Comparison of ENCODE assay signal across 2 cellular contexts in genomic region chr15:90545095-90545494, GRCh38.
TF ChIP-seq lines count a peak whose summit lies in the region.

No MANE protein-coding gene starts in this region.

TF ChIP-seq in SK-N-SH, 30 proteins besides CTCF, POLR2A, EP300 and RAD21 (continued from another document):
- no peak for TF ChIP-seq REST (IDR thresholded peaks at IDR 0.05; ENCODE audit: low read depth, low read length)
- TF ChIP-seq SIN3A (IDR thresholded peaks at IDR 0.05; ENCODE audit: borderline replicate concordance, low read depth, low read length): no peak
- TF ChIP-seq RCOR1 (IDR thresholded peaks at IDR 0.05; ENCODE audit: low read length): no peak
- no peak for TF ChIP-seq RXRA (IDR thresholded peaks at IDR 0.05; ENCODE audit: borderline replicate concordance, low read depth)

TF ChIP-seq in SK-N-SH treated with all-trans-retinoic acid at 6 μM for 48 hours, 23 proteins besides CTCF, POLR2A, EP300 and RAD21 (continued from another document):
- TF ChIP-seq PATZ1 (CRISPR knock-in tag; IDR thresholded peaks at IDR 0.05; ENCODE audit: borderline replicate concordance): no peak
- no peak for TF ChIP-seq TOX (CRISPR knock-in tag; IDR thresholded peaks at IDR 0.05; ENCODE audit: borderline replicate concordance)
- no peak for TF ChIP-seq CSDC2 (CRISPR knock-in tag; IDR thresholded peaks at IDR 0.05)
- no peak for TF ChIP-seq TCF4 (CRISPR knock-in tag; IDR thresholded peaks at IDR 0.05; ENCODE audit: borderline replicate concordance)
- no peak for TF ChIP-seq ARNTL (CRISPR knock-in tag; IDR thresholded peaks at IDR 0.05; ENCODE audit: borderline replicate concordance, low read depth)
- TF ChIP-seq ZNF70 (CRISPR knock-in tag; IDR thresholded peaks at IDR 0.05): no peak
- TF ChIP-seq GLIS3 (CRISPR knock-in tag; IDR thresholded peaks at IDR 0.05): no peak
- no peak for TF ChIP-seq ZC3H10 (CRISPR knock-in tag; IDR thresholded peaks at IDR 0.05)
- no peak for TF ChIP-seq RARB (CRISPR knock-in tag; IDR thresholded peaks at IDR 0.05)
- TF ChIP-seq ZFP30 (CRISPR knock-in tag; IDR thresholded peaks at IDR 0.05): no peak
TF ChIP-seq in SK-N-SH treated with all-trans-retinoic acid at 6 μM for 48 hours: peak in this region for 0.
